7 cellular contexts compared by ENCODE assay signal in the genomic region with DNA sequence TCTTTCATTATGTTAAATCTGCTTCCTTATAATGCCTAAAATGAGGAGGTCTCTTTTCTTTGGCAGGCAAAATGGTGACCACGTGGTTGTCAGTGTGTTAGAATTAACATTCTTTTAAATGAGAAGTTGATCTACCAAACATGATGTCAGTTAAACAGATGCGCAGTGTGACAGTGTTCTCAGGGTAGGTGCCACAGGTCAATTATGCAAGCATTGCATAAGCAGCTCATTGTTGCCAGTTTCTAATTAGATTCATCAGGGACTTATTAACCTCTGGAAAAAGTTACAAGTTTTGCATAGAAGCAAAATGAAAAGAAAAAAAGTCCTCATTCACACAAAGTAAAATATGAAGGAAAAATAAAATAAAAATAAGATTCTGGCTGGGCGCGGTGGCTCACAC.
"Had no signal": no experiment of that assay in that cellular context is flagged by ENCODE, and none has a peak within 500 bp of the region (broad histone marks: within the 10 kb centered on the region; RNA-seq: fewer than 3 reads in every experiment).

No MANE protein-coding gene starts in this region.

- H3K27ac ChIP-seq: GM23248 had no signal

- H3K9me3 ChIP-seq: HAP-1 had no signal

- H3K4me3 ChIP-seq: GM23248, HAP-1, K562 had no signal

- H2AFZ ChIP-seq: GM23248 had no signal

- H3K36me3 ChIP-seq: HAP-1 had no signal

- ATAC-seq: HCT116, K562 had no signal

- DNase-seq: GM23248, GOT3, H7, IMR-90 had no signal

- H3K9ac ChIP-seq: GM23248 had no signal
